Comparison of ENCODE assay signal across 1 cellular context in the genomic region with DNA sequence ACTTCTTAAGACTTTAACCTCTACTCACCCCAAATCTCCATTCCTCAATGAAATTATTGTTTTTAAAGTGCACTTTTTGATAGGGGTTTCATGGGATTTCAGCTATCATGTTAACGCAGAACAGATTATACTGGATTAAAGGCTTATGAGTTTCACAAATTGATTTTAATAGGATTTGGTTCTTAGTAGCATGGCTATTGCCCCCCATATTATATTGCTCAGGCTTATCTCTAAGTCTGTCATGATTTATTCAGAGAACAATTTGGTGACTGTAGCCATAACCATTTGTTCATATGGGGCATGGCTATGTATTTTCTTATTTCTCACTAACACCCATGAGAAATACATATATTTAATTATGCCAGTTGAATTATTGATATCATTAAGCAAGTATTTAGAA.
TF ChIP-seq lines count a peak whose summit lies in the region.

No MANE protein-coding gene starts in this region.

TF ChIP-seq in HepG2, 621 proteins besides CTCF, POLR2A, EP300 and RAD21:
- TF ChIP-seq ZNF180 (CRISPR knock-in tag; IDR thresholded peaks at IDR 0.05; ENCODE audit: borderline replicate concordance, low read depth) = no peak
- TF ChIP-seq ASH2L (IDR thresholded peaks at IDR 0.05; ENCODE audit: insufficient read length, low read depth, low read length) = no peak
- TF ChIP-seq, protein P1, sequence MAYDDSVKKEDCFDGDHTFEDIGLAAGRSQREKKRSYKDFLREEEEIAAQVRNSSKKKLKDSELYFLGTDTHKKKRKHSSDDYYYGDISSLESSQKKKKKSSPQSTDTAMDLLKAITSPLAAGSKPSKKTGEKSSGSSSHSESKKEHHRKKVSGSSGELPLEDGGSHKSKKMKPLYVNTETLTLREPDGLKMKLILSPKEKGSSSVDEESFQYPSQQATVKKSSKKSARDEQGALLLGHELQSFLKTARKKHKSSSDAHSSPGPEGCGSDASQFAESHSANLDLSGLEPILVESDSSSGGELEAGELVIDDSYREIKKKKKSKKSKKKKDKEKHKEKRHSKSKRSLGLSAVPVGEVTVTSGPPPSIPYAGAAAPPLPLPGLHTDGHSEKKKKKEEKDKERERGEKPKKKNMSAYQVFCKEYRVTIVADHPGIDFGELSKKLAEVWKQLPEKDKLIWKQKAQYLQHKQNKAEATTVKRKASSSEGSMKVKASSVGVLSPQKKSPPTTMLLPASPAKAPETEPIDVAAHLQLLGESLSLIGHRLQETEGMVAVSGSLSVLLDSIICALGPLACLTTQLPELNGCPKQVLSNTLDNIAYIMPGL (CRISPR knock-in tag; IDR thresholded peaks at IDR 0.05; ENCODE audit: borderline replicate concordance in 1 of 2, low read depth in 1 of 2) = no peak
- TF ChIP-seq, protein P2, sequence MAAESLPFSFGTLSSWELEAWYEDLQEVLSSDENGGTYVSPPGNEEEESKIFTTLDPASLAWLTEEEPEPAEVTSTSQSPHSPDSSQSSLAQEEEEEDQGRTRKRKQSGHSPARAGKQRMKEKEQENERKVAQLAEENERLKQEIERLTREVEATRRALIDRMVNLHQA (CRISPR knock-in tag; IDR thresholded peaks at IDR 0.05) = no peak
- TF ChIP-seq, protein P3, sequence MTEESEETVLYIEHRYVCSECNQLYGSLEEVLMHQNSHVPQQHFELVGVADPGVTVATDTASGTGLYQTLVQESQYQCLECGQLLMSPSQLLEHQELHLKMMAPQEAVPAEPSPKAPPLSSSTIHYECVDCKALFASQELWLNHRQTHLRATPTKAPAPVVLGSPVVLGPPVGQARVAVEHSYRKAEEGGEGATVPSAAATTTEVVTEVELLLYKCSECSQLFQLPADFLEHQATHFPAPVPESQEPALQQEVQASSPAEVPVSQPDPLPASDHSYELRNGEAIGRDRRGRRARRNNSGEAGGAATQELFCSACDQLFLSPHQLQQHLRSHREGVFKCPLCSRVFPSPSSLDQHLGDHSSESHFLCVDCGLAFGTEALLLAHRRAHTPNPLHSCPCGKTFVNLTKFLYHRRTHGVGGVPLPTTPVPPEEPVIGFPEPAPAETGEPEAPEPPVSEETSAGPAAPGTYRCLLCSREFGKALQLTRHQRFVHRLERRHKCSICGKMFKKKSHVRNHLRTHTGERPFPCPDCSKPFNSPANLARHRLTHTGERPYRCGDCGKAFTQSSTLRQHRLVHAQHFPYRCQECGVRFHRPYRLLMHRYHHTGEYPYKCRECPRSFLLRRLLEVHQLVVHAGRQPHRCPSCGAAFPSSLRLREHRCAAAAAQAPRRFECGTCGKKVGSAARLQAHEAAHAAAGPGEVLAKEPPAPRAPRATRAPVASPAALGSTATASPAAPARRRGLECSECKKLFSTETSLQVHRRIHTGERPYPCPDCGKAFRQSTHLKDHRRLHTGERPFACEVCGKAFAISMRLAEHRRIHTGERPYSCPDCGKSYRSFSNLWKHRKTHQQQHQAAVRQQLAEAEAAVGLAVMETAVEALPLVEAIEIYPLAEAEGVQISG (CRISPR knock-in tag; IDR thresholded peaks at IDR 0.05) = no peak
- TF ChIP-seq, protein P4, sequence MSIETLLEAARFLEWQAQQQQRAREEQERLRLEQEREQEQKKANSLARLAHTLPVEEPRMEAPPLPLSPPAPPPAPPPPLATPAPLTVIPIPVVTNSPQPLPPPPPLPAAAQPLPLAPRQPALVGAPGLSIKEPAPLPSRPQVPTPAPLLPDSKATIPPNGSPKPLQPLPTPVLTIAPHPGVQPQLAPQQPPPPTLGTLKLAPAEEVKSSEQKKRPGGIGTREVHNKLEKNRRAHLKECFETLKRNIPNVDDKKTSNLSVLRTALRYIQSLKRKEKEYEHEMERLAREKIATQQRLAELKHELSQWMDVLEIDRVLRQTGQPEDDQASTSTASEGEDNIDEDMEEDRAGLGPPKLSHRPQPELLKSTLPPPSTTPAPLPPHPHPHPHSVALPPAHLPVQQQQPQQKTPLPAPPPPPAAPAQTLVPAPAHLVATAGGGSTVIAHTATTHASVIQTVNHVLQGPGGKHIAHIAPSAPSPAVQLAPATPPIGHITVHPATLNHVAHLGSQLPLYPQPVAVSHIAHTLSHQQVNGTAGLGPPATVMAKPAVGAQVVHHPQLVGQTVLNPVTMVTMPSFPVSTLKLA (IDR thresholded peaks at IDR 0.05) = no peak
